Comparison of ENCODE assay signal across 1 cellular context in the genomic region with DNA sequence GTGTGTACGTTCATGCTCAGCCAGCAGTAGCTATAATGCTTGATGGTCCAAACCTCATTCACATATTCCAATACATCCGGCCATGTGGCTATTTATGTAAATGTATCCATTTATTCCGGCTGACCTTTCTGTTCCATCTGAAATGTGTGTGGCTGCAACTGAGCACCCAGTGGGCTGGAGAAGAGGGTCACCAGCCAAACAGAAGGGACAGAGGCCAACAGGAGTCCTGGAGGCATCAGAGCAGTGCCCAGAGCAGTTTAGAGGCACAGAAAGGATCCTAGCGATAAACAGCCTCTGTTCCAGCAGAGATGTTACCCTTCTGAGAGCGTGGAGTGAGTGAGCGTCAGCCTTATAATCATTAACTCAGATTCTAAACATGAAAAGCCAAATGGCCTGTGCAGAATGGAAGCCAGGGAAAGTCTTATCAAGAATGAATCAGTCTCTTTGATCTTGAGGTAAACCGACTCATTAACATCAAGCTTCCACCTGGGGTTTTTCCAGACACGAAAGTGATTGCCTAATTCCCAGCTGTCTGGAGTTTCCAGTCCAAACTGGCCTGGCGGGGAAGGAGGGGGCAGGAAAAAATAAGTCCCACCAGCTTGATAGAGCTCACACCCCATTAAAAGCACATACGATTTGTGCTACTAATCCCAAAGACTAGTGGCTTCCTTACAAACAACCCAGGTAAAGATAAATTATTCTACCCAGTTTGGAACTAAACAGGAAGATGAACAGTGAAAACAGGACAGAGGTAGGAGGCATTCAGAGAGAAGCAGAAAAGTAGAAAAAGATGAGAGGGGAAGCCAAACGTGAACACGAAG.
TF ChIP-seq lines count a peak whose summit lies in the region.

No MANE protein-coding gene starts in this region.

TF ChIP-seq in HepG2, 621 proteins besides CTCF, POLR2A, EP300 and RAD21 (continues in another document):
- TF ChIP-seq NFRKB (IDR thresholded peaks at IDR 0.05) (no peak), SOX5 (CRISPR knock-in tag; IDR thresholded peaks at IDR 0.05; ENCODE audit: borderline replicate concordance) (peak; percentile 75; the same call in 1 of the 2 replicates), FOXC1 (CRISPR knock-in tag; IDR thresholded peaks at IDR 0.05; ENCODE audit: borderline replicate concordance) (0 out of 2 replicates have a peak, but pooled peaks have one; percentile 24), SRSF1 (optimal IDR thresholded peaks at IDR 0.05; ENCODE audit: low read depth, low read length) (no peak), IKZF1 (IDR thresholded peaks at IDR 0.05) (no peak), PHF5A (CRISPR knock-in tag; IDR thresholded peaks at IDR 0.05; ENCODE audit: low read depth, unreplicated experiment) (no peak), AHDC1 (CRISPR knock-in tag; IDR thresholded peaks at IDR 0.05; ENCODE audit: borderline replicate concordance) (peak; percentile 80; the same call in 1 of the 2 replicates), AGO2 (optimal IDR thresholded peaks at IDR 0.05; ENCODE audit: low read depth, low read length) (no peak), RELA (CRISPR knock-in tag; IDR thresholded peaks at IDR 0.05) (peak; percentile 91; the same call in 1 of the 2 replicates), HNF4G (IDR thresholded peaks at IDR 0.05; ENCODE audit: borderline replicate concordance, low read depth, low read length) (no peak), HNF4G (CRISPR knock-in tag; IDR thresholded peaks at IDR 0.05; ENCODE audit: borderline replicate concordance, low read depth) (no peak; the same call in 1 of the 2 replicates), ZNF614 (CRISPR knock-in tag; IDR thresholded peaks at IDR 0.05; ENCODE audit: borderline replicate concordance) (peak; percentile 69; the same call in 1 of the 2 replicates), MAZ (IDR thresholded peaks at IDR 0.05; ENCODE audit: borderline replicate concordance, low read depth, low read length) (no peak), MAZ (CRISPR knock-in tag; IDR thresholded peaks at IDR 0.05; ENCODE audit: low read depth) (peak; percentile 63), KAT2B (IDR thresholded peaks at IDR 0.05; ENCODE audit: borderline replicate concordance, low read depth, low read length) (no peak), ZNF235 (CRISPR knock-in tag; IDR thresholded peaks at IDR 0.05; ENCODE audit: borderline replicate concordance) (no peak), NFIB (CRISPR knock-in tag; IDR thresholded peaks at IDR 0.05; ENCODE audit: borderline replicate concordance) (no peak), GABPA (IDR thresholded peaks at IDR 0.05; ENCODE audit: low read depth, low read length) (no peak), GABPA (CRISPR knock-in tag; IDR thresholded peaks at IDR 0.05; ENCODE audit: low read depth) (no peak; the same call in 1 of the 2 replicates), SMAD1 (CRISPR knock-in tag; IDR thresholded peaks at IDR 0.05; ENCODE audit: borderline replicate concordance, low read depth) (no peak), SRF (IDR thresholded peaks at IDR 0.05; ENCODE audit: low read depth, low read length) (no peak), ZNF512B (CRISPR knock-in tag; IDR thresholded peaks at IDR 0.05; ENCODE audit: borderline replicate concordance) (no peak), ARID3A (IDR thresholded peaks at IDR 0.05; ENCODE audit: low read depth, low read length) (peak; percentile 96), ZNF329 (CRISPR knock-in tag; IDR thresholded peaks at IDR 0.05; ENCODE audit: low read depth) (no peak), PAF1 (CRISPR knock-in tag; IDR thresholded peaks at IDR 0.05) (no peak), ZNF615 (CRISPR knock-in tag; IDR thresholded peaks at IDR 0.05; ENCODE audit: borderline replicate concordance) (no peak), SNAPC2 (CRISPR knock-in tag; IDR thresholded peaks at IDR 0.05) (peak; percentile 70; the same call in 1 of the 2 replicates), ZKSCAN8 (CRISPR knock-in tag; IDR thresholded peaks at IDR 0.05; ENCODE audit: borderline replicate concordance) (peak; percentile 83), CHD2 (IDR thresholded peaks at IDR 0.05; ENCODE audit: low read depth, low read length) (no peak), ZNF382 (CRISPR knock-in tag; IDR thresholded peaks at IDR 0.05; ENCODE audit: borderline replicate concordance) (no peak), ESRRA (CRISPR knock-in tag; IDR thresholded peaks at IDR 0.05; ENCODE audit: low read depth) (no peak; the same call in 1 of the 2 replicates), TAF1 (CRISPR knock-in tag; IDR thresholded peaks at IDR 0.05) (peak; percentile 69)
- TF ChIP-seq, protein P1, sequence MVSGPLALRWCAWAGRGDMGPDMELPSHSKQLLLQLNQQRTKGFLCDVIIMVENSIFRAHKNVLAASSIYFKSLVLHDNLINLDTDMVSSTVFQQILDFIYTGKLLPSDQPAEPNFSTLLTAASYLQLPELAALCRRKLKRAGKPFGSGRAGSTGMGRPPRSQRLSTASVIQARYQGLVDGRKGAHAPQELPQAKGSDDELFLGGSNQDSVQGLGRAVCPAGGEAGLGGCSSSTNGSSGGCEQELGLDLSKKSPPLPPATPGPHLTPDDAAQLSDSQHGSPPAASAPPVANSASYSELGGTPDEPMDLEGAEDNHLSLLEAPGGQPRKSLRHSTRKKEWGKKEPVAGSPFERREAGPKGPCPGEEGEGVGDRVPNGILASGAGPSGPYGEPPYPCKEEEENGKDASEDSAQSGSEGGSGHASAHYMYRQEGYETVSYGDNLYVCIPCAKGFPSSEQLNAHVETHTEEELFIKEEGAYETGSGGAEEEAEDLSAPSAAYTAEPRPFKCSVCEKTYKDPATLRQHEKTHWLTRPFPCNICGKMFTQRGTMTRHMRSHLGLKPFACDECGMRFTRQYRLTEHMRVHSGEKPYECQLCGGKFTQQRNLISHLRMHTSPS (CRISPR knock-in tag; IDR thresholded peaks at IDR 0.05; ENCODE audit: low read depth): no peak
- TF ChIP-seq, protein P2, sequence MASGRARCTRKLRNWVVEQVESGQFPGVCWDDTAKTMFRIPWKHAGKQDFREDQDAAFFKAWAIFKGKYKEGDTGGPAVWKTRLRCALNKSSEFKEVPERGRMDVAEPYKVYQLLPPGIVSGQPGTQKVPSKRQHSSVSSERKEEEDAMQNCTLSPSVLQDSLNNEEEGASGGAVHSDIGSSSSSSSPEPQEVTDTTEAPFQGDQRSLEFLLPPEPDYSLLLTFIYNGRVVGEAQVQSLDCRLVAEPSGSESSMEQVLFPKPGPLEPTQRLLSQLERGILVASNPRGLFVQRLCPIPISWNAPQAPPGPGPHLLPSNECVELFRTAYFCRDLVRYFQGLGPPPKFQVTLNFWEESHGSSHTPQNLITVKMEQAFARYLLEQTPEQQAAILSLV (CRISPR knock-in tag; IDR thresholded peaks at IDR 0.05; ENCODE audit: borderline replicate concordance): no peak
- TF ChIP-seq, protein P3, sequence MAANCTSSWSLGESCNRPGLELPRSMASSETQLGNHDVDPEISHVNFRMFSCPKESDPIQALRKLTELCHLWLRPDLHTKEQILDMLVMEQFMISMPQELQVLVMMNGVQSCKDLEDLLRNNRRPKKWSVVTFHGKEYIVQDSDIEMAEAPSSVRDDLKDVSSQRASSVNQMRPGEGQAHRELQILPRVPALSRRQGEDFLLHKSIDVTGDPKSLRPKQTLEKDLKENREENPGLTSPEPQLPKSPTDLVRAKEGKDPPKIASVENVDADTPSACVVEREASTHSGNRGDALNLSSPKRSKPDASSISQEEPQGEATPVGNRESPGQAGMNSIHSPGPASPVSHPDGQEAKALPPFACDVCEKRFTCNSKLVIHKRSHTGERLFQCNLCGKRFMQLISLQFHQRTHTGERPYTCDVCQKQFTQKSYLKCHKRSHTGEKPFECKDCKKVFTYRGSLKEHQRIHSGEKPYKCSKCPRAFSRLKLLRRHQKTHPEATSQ (CRISPR knock-in tag; IDR thresholded peaks at IDR 0.05; ENCODE audit: borderline replicate concordance): peak; percentile 78; the same call in 1 of the 2 replicates
- TF ChIP-seq, protein P4, sequence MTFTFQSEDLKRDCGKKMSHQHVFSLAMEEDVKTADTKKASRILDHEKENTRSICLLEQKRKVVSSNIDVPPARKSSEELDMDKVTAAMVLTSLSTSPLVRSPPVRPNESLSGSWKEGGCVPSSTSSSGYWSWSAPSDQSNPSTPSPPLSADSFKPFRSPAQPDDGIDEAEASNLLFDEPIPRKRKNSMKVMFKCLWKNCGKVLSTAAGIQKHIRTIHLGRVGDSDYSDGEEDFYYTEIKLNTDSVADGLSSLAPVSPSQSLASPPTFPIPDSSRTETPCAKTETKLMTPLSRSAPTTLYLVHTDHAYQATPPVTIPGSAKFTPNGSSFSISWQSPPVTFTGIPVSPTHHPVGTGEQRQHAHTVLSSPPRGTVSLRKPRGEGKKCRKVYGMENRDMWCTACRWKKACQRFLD (CRISPR knock-in tag; IDR thresholded peaks at IDR 0.05; ENCODE audit: borderline replicate concordance): no peak
- TF ChIP-seq, protein P5, sequence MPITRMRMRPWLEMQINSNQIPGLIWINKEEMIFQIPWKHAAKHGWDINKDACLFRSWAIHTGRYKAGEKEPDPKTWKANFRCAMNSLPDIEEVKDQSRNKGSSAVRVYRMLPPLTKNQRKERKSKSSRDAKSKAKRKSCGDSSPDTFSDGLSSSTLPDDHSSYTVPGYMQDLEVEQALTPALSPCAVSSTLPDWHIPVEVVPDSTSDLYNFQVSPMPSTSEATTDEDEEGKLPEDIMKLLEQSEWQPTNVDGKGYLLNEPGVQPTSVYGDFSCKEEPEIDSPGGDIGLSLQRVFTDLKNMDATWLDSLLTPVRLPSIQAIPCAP (CRISPR knock-in tag; IDR thresholded peaks at IDR 0.05; ENCODE audit: low read depth): no peak
- TF ChIP-seq, protein P6, sequence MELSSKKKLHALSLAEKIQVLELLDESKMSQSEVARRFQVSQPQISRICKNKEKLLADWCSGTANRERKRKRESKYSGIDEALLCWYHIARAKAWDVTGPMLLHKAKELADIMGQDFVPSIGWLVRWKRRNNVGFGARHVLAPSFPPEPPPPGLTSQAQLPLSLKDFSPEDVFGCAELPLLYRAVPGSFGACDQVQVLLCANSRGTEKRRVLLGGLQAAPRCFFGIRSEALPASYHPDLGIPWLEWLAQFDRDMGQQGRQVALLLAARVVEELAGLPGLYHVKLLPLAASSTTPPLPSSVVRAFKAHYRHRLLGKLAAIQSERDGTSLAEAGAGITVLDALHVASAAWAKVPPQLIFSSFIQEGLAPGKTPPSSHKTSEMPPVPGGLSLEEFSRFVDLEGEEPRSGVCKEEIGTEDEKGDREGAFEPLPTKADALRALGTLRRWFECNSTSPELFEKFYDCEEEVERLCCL (CRISPR knock-in tag; IDR thresholded peaks at IDR 0.05; ENCODE audit: borderline replicate concordance): no peak
